Comparison of ENCODE assay signal across 8 cellular contexts in genomic region chr17:67421869-67422273, GRCh38. TPM values are rescaled to one million over a fixed set of nuclear protein-coding genes. Genes with fewer than 3 reads are reported as not detected.
DNase-seq lines count a peak whose midpoint lies in the region; ATAC-seq, FAIRE-seq and TF ChIP-seq lines count a peak whose summit lies in the region.

No MANE protein-coding gene starts in this region.

- no peak overlapping the region for H3K4me3 Mint-ChIP-seq in activated naive CD4-positive, alpha-beta T cell treated with anti-CD3 and anti-CD28 coated beads, Interleukin-2, amount 10 ng/mL, durations not matched to agents 7 days and 5 days
- peak overlapping the region; percentile 38 for H3K4me3 Mint-ChIP-seq in stimulated activated naive CD8-positive, alpha-beta T cell treated with anti-CD3 and anti-CD28 coated beads, Interleukin-15, Interleukin-2, amounts not matched to agents 100 ng/mL and 50 ng/mL, for 24 hours

- peak overlapping the region; percentile 95 for H3K27ac Mint-ChIP-seq in activated naive CD4-positive, alpha-beta T cell treated with anti-CD3 and anti-CD28 coated beads, Interleukin-2, amount 10 ng/mL, durations not matched to agents 7 days and 5 days
- peak overlapping the region; percentile 88 for H3K27ac Mint-ChIP-seq in stimulated activated naive CD8-positive, alpha-beta T cell treated with anti-CD3 and anti-CD28 coated beads, Interleukin-15, Interleukin-2, amounts not matched to agents 100 ng/mL and 50 ng/mL, for 24 hours

- peak; percentile 60 for FAIRE-seq in GM12892 (lab: Jason Lieb, UNC)

- H3K27me3 Mint-ChIP-seq in activated naive CD4-positive, alpha-beta T cell treated with anti-CD3 and anti-CD28 coated beads, Interleukin-2, amount 10 ng/mL, durations not matched to agents 7 days and 5 days, result no peaks in the 10 kb centered on the region
- no peaks in the 10 kb centered on the region for H3K27me3 Mint-ChIP-seq in stimulated activated naive CD8-positive, alpha-beta T cell treated with anti-CD3 and anti-CD28 coated beads, Interleukin-15, Interleukin-2, amounts not matched to agents 100 ng/mL and 50 ng/mL, for 24 hours

- H3K9me3 Mint-ChIP-seq in activated naive CD4-positive, alpha-beta T cell treated with anti-CD3 and anti-CD28 coated beads, Interleukin-2, amount 10 ng/mL, durations not matched to agents 7 days and 5 days, result no peaks in the 10 kb centered on the region
- no peaks in the 10 kb centered on the region for H3K9me3 Mint-ChIP-seq in stimulated activated naive CD8-positive, alpha-beta T cell treated with anti-CD3 and anti-CD28 coated beads, Interleukin-15, Interleukin-2, amounts not matched to agents 100 ng/mL and 50 ng/mL, for 24 hours

- H3K4me1 Mint-ChIP-seq in activated naive CD4-positive, alpha-beta T cell treated with anti-CD3 and anti-CD28 coated beads, Interleukin-2, amount 10 ng/mL, durations not matched to agents 7 days and 5 days, result peaks cover 83% of the 10 kb centered on the region
- H3K4me1 Mint-ChIP-seq in stimulated activated naive CD8-positive, alpha-beta T cell treated with anti-CD3 and anti-CD28 coated beads, Interleukin-15, Interleukin-2, amounts not matched to agents 100 ng/mL and 50 ng/mL, for 24 hours (ENCODE audit: low read depth), result peaks cover 73% of the 10 kb centered on the region

- no peak for TF ChIP-seq POLR2A in GM12892 (IDR thresholded peaks at IDR 0.05; ENCODE audit: low read depth, low read length)

- no peak for ATAC-seq in GM21528 (IDR thresholded peaks at IDR 0.05; ENCODE audit: low FRiP score, unreplicated experiment)

- H3K36me3 Mint-ChIP-seq in activated naive CD4-positive, alpha-beta T cell treated with anti-CD3 and anti-CD28 coated beads, Interleukin-2, amount 10 ng/mL, durations not matched to agents 7 days and 5 days, result peaks cover 29% of the 10 kb centered on the region
- peaks cover 18% of the 10 kb centered on the region for H3K36me3 Mint-ChIP-seq in stimulated activated naive CD8-positive, alpha-beta T cell treated with anti-CD3 and anti-CD28 coated beads, Interleukin-15, Interleukin-2, amounts not matched to agents 100 ng/mL and 50 ng/mL, for 24 hours (ENCODE audit: low read depth)

- CTCF ChIA-PET in activated naive CD4-positive, alpha-beta T cell treated with anti-CD3 and anti-CD28 coated beads, Interleukin-2, amount 10 ng/mL, durations not matched to agents 7 days and 5 days (lab: Charles Lee), result interaction anchor here (1.0 to 1.3 kb wide), 6 partner anchors 10 to 53 kb away, joined by 3 to 7 read pairs (median 4); no protein-coding TSS in a partner anchor

- DNase-seq in GM12892 (ENCODE audit: insufficient read length), result no peak
- peak; percentile 83 for DNase-seq in NOMO-1 treated with DMSO at 0.1 percent for 48 hours (lab: John Stamatoyannopoulos, UW; ENCODE audit: unreplicated experiment)
- peak; percentile 64 for DNase-seq in activated naive CD4-positive, alpha-beta T cell treated with anti-CD3 and anti-CD28 coated beads, Interleukin-2, amount 10 ng/mL, durations not matched to agents 7 days and 5 days
- peak; percentile 82 for DNase-seq in islet precursor cell
- no peak for DNase-seq in NCI-H146 treated with DMSO at 0.1 percent for 48 hours (lab: John Stamatoyannopoulos, UW; ENCODE audit: unreplicated experiment)
- DNase-seq in D341Med (ENCODE audit: low spot score), result no peak

RNA-seq across cellular contexts. Expression of gene PITPNC1, which starts 44.8 kb away (rescaled TPM):
- 34.0 TPM for polyA plus RNA-seq in GM12892 (2012; ENCODE audit: missing spikeins)

RNA-seq across cellular contexts. Expression of gene PSMD12, which starts 55.5 kb away (rescaled TPM):
- polyA plus RNA-seq in GM12892 (2012; ENCODE audit: missing spikeins), result 34.1 TPM

Comparison
In these comparisons a context has a peak if more than half of its experiments do, and no peak if none do; other contexts are left out.
1. DNase-seq: peak in NOMO-1 treated with DMSO at 0.1 percent for 48 hours (single experiment), activated naive CD4-positive, alpha-beta T cell treated with anti-CD3 and anti-CD28 coated beads, Interleukin-2, amount 10 ng/mL, durations not matched to agents 7 days and 5 days (single experiment) and islet precursor cell (single experiment); none in GM12892 (single experiment), NCI-H146 treated with DMSO at 0.1 percent for 48 hours (single experiment) and D341Med (single experiment).